10 cellular contexts compared by ENCODE assay signal in genomic region chr17:45345554-45346254, GRCh38. TPM values are rescaled to one million over a fixed set of nuclear protein-coding genes. Genes with fewer than 3 reads are reported as not detected.
DNase-seq lines count a peak whose midpoint lies in the region; ATAC-seq and TF ChIP-seq lines count a peak whose summit lies in the region.
"Had no signal": no experiment of that assay in that cellular context is flagged by ENCODE, and none has a peak within 500 bp of the region (broad histone marks: within the 10 kb centered on the region; RNA-seq: fewer than 3 reads in every experiment).

No MANE protein-coding gene starts in this region.

- no peak for TF ChIP-seq CTCF in astrocyte of the cerebellum (IDR thresholded peaks at IDR 0.05; ENCODE audit: low read depth, low read length, missing control alignments)
- no peak for TF ChIP-seq CTCF in left lung (IDR thresholded peaks at IDR 0.05)
- TF ChIP-seq CTCF in transverse colon (IDR thresholded peaks at IDR 0.05), result no peak

- no peaks in the 10 kb centered on the region for H3K9me3 ChIP-seq in left lung
- no peaks in the 10 kb centered on the region for H3K9me3 ChIP-seq in transverse colon

- ATAC-seq in left lung, result peak; percentile 63
- ATAC-seq in HG02623 (IDR thresholded peaks at IDR 0.05; ENCODE audit: unreplicated experiment), result no peak
- no peak for ATAC-seq in HG02763 (IDR thresholded peaks at IDR 0.05; ENCODE audit: unreplicated experiment)

- H3K4me1 ChIP-seq in left lung, result peaks cover 8 to 15% of the 10 kb centered on the region in 2 donors
- H3K4me1 ChIP-seq in transverse colon, result peaks cover 0 to 18% (median 6%) of the 10 kb centered on the region in 4 donors

- WGBS in transverse colon (ENCODE audit: low coverage in 1 of 2), 2 donors, result 20 to 25% methylated on average over 3 of the region's 3 CpGs

- intact Hi-C loops in left lung (cut with DNase I) (no loop called here), transverse colon (cut with DNase I; ENCODE audit: low total_unique reads) (no loop called here)

- DNase-seq in DMS79 treated with DMSO at 0.1 percent for 48 hours (lab: John Stamatoyannopoulos, UW) (peak; percentile 4), DMS79 (lab: John Stamatoyannopoulos, UW) (no peak), astrocyte of the cerebellum (ENCODE audit: low read depth) (peak; percentile 56), left lung (no peak), transverse colon (peak; percentile 6)
- DNase-seq in stimulated activated CD4-positive, alpha-beta T cell treated with anti-CD3 and anti-CD28 coated beads, Interleukin-2, amount 100 ng/mL, for 48 hours, result no peak
- DNase-seq: activated naive CD4-positive, alpha-beta T cell treated with anti-CD3 and anti-CD28 coated beads for 36 hours had no signal

- in situ Hi-C loops in astrocyte of the cerebellum (cut with HindIII; ENCODE audit: low sequenced_read_pairs) (no loop called here), transverse colon (cut with MboI; ENCODE audit: low pct_ligation_motif_present in 1 of 4, low pct_unique_long_range_greater_than_20kb in 1 of 4, low sequenced_read_pairs in 3 of 4) (no loop called here)

- H3K27me3 ChIP-seq in left lung (no peaks in the 10 kb centered on the region), transverse colon (no peaks in the 10 kb centered on the region)

- H3K4me3 ChIP-seq in astrocyte of the cerebellum (ENCODE audit: low read depth, low read length) (no peak overlapping the region), left lung (no peak overlapping the region), transverse colon (no peak overlapping the region)

- TF ChIP-seq POLR2A in transverse colon (IDR thresholded peaks at IDR 0.05), result no peak

- TF ChIP-seq EP300 in transverse colon (IDR thresholded peaks at IDR 0.05; ENCODE audit: low read depth), result no peak

- H3K36me3 ChIP-seq in left lung (no peaks in the 10 kb centered on the region), transverse colon (no peaks in the 10 kb centered on the region)

- peak overlapping the region in 1 of 2 donors; percentile 48 for H3K27ac ChIP-seq in left lung
- H3K27ac ChIP-seq in transverse colon, result peak overlapping the region; percentile 32 to 46 (median 36)
- H3K27ac ChIP-seq: 22Rv1 had no signal

RNA-seq across cellular contexts. Expression of gene MAP3K14, which starts 28.9 kb away (rescaled TPM):
- total RNA-seq in left lung (10 to 100 TPM; 11.3 to 13.1 TPM), transverse colon (10 to 100 TPM; 13.0 to 33.7 (median 18.7) TPM)

Comparison
In these comparisons a context has a peak if more than half of its experiments do, and no peak if none do; other contexts are left out.
1. DNase-seq: peak in DMS79 treated with DMSO at 0.1 percent for 48 hours (single experiment), astrocyte of the cerebellum (single experiment) and transverse colon (single experiment); none in DMS79 (single experiment), left lung (0 of 2) and stimulated activated CD4-positive, alpha-beta T cell treated with anti-CD3 and anti-CD28 coated beads, Interleukin-2, amount 100 ng/mL, for 48 hours (0 of 2).